Comparison of ENCODE assay signal across 37 cellular contexts in the genomic region with DNA sequence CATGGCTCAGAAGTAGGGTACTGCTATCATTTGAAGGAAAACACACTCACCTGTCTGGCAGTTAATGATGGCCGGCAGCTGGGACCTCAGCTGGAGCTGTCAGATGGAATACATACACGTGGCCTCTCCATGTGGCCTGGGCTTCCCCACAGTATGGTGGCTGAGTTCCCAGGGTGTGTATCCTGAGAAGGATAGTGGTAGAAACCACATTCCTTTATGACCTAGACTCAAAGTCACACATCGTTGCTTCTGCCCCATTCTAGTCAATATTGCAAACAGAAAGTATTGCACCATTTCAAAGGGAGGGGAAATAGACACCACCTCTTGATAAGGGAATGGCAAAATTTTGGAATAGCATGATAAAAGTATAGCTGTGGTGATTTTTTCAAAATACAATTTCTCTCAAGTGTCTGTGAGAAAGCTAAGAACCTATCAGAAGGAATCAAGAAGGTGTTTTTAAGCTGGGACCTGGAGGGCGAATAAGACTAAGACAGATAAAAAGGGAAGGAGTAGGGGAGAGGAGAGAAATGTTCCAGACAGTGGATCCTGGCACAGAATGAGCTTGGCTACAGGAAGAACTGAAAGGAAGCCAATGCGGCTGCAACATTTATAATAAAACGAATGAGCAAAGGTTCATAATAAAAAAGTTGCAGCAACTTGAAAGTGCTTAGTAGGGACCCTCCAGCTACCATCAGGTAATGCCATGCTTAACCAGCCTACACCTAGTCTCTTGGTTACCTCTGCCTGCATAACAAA. TPM values are rescaled to one million over a fixed set of nuclear protein-coding genes. Genes with fewer than 3 reads are reported as not detected.
DNase-seq lines count a peak whose midpoint lies in the region; ATAC-seq and TF ChIP-seq lines count a peak whose summit lies in the region.
"Had no signal": no experiment of that assay in that cellular context is flagged by ENCODE, and none has a peak within 500 bp of the region (broad histone marks: within the 10 kb centered on the region; RNA-seq: fewer than 3 reads in every experiment).

No MANE protein-coding gene starts in this region.

- DNase-seq in ACHN = peak; percentile 1
- peak; percentile 39 for DNase-seq in KBM-7
- peak; percentile 13 for DNase-seq in cerebellar cortex (ENCODE audit: low spot score)
- DNase-seq in left lung = no peak
- no peak for DNase-seq in substantia nigra (lab: John Stamatoyannopoulos, UW)
- DNase-seq in NCI-H128 (lab: John Stamatoyannopoulos, UW; ENCODE audit: unreplicated experiment) = no peak
- DNase-seq: activated CD4-positive, alpha-beta T cell treated with anti-CD3 and anti-CD28 coated beads, Interleukin-2, amount 50 U/mL, for 4 hours; activated naive CD4-positive, alpha-beta T cell; activated naive CD8-positive, alpha-beta T cell treated with anti-CD3 and anti-CD28 coated beads, Interleukin-2, amount 50 U/mL, for 24 hours; activated T-cell treated with anti-CD3 and anti-CD28 coated beads, Interleukin-2, amount 50 U/mL, for 72 hours; CD4-positive, CD25-positive, alpha-beta regulatory T cell; central memory CD4-positive, alpha-beta T cell; dermis blood vessel endothelial cell; endodermal cell; H9; Kasumi-1; left ventricle myocardium inferior; mesenchymal stem cell; MV-4-11; NCI-H146; NCI-H2107; NCI-H526; PC-3; Right ventricle myocardium superior; stimulated activated CD4-positive, alpha-beta T cell treated with anti-CD3 and anti-CD28 coated beads, Interleukin-1b, Interleukin-23, amount 100 ng/mL, for 48 hours; stimulated activated naive CD4-positive, alpha-beta T cell treated with Interleukin-2 at 50 U/mL for 16 hours; uterus had no signal

- in situ Hi-C loops in ACHN (cut with HindIII; ENCODE audit: low pct_ligation_motif_present, low pct_unique_long_range_greater_than_20kb, low sequenced_read_pairs) = no loop called here
- in situ Hi-C loops in KBM-7 (cut with MboI; ENCODE audit: low pct_unique_long_range_greater_than_20kb, low sequenced_read_pairs) = no loop called here

- H3K4me3 ChIP-seq in left lung = no peak overlapping the region
- H3K4me3 ChIP-seq: GM12878, left ventricle myocardium inferior, right atrium auricular region, thoracic aorta, uterus had no signal

- no peaks in the 10 kb centered on the region for H3K27me3 ChIP-seq in left lung
- H3K27me3 ChIP-seq: right atrium auricular region, uterus had no signal

- intact Hi-C loops in left lung (cut with DNase I) = no loop called here

- peaks cover 0 to 2% of the 10 kb centered on the region in 2 donors for H3K9me3 ChIP-seq in left lung
- H3K9me3 ChIP-seq: thoracic aorta, uterus had no signal

- no peaks in the 10 kb centered on the region for H3K36me3 ChIP-seq in left lung
- H3K36me3 ChIP-seq: left ventricle myocardium inferior, right atrium auricular region, thoracic aorta, uterus had no signal

- H3K27ac ChIP-seq in left lung (no peak overlapping the region), substantia nigra (ENCODE audit: low read depth, low read length, poor library complexity, severe bottlenecking) (no peak overlapping the region)
- H3K27ac ChIP-seq: HL-60, parathyroid adenoma had no signal

- ATAC-seq in left lung = peak; percentile 15
- no peak for ATAC-seq in GM18502 (IDR thresholded peaks at IDR 0.05; ENCODE audit: poor library complexity, unreplicated experiment)
- ATAC-seq in GM18858 (IDR thresholded peaks at IDR 0.05; ENCODE audit: unreplicated experiment) = no peak
- ATAC-seq: activated CD4-positive, CD25-positive, alpha-beta regulatory T cell treated with anti-CD3 and anti-CD28 coated beads, Interleukin-2, amount 50 U/mL, for 24 hours; activated naive CD8-positive, alpha-beta T cell treated with anti-CD3 and anti-CD28 coated beads, Interleukin-2, amount 50 U/mL, for 24 hours; activated T-cell treated with anti-CD3 and anti-CD28 coated beads, Interleukin-2, amount 50 U/mL, for 72 hours; GM12878; PC-3; SK-N-SH treated with all-trans-retinoic acid at 6 μM for 48 hours had no signal

- no peaks in the 10 kb centered on the region for H3K4me1 ChIP-seq in left lung
- H3K4me1 ChIP-seq: parathyroid adenoma, uterus had no signal

- no peak for TF ChIP-seq CTCF in left lung (IDR thresholded peaks at IDR 0.05)

RNA-seq across cellular contexts. Expression of a gene that starts 40.1 kb away (rescaled TPM):
- 1 to 10 TPM; 2.2 to 4.5 TPM for total RNA-seq in left lung
- total RNA-seq: A172; CD4-positive, CD25-positive, alpha-beta regulatory T cell; PC-3 had no signal

Comparison
In these comparisons a context has a peak if more than half of its experiments do, and no peak if none do; other contexts are left out.
1. DNase-seq: peak in ACHN (single experiment), KBM-7 (single experiment) and cerebellar cortex (single experiment); none in left lung (0 of 2), substantia nigra (0 of 49) and NCI-H128 (single experiment).